Comparison of ENCODE assay signal across 11 cellular contexts in the genomic region with DNA sequence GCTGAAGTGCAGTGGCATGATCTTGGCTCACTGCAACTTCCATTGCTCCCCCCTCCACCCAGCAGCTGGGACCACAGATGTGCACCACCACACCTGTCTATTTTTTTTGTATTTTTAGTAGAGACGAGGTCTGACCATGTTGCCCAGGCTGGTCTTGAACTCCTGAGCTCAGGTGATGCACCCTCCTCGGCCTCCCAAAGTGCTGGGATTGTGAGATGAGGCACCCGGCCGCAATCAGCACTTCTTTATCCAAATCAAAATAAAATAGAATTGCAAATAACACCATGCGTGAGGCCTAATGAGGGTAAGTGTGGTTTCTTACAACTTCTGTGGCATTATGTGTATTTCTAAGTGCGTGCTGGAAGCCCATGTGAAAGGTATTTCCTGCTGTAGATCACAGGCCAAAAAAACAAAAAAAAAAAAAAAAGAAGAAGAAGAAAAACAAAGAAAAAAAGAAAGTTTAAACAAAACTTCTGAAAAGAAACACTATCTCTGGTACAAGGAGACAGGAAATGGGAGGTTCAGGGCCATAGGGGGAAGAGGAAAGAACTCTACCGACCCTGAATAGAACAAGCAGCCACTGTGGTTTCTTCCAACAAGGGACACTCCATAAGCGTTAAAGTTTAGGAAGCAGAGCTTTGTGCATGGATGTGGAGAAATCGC. TPM values are rescaled to one million over a fixed set of nuclear protein-coding genes. Genes with fewer than 3 reads are reported as not detected.
A peak's percentile ranks its signal among the peaks of the same experiment; 100 is the strongest.
DNase-seq lines count a peak whose midpoint lies in the region; ATAC-seq, FAIRE-seq and TF ChIP-seq lines count a peak whose summit lies in the region.
"Had no signal": no experiment of that assay in that cellular context is flagged by ENCODE, and none has a peak within 500 bp of the region (broad histone marks: within the 10 kb centered on the region; RNA-seq: fewer than 3 reads in every experiment).

No MANE protein-coding gene starts in this region.

- H3K4ac ChIP-seq in IMR-90 (ENCODE audit: low read depth, low read length) = no peak overlapping the region

- H4K91ac ChIP-seq in IMR-90 (ENCODE audit: insufficient read depth, low read depth, low read length) = no peak overlapping the region

- CTCF ChIA-PET in IMR-90 (lab: Yijun Ruan, JAX) = no interaction called here
- CTCF ChIA-PET in GM12878 (lab: Yijun Ruan, JAX) = interaction anchor here (1.7 kb wide), 1 partner anchor 23 kb away, joined by 4 read pairs; no protein-coding TSS in a partner anchor

- H2AFZ ChIP-seq in IMR-90 (replicated peaks; ENCODE audit: low read length, poor library complexity) (no peak overlapping the region), GM12878 (ENCODE audit: control insufficient read depth, low read depth, low read length) (peak overlapping the region; percentile 87)

- no peak overlapping the region for H2BK15ac ChIP-seq in IMR-90 (ENCODE audit: low read depth, low read length)

- no peaks in the 10 kb centered on the region for H3K27me3 ChIP-seq in BLaER1
- H3K27me3 ChIP-seq in IMR-90 (ENCODE audit: control insufficient read depth, insufficient read depth, low read length) = no peaks in the 10 kb centered on the region
- H3K27me3 ChIP-seq in GM12878 (replicated peaks in 1 of 2; ENCODE audit: control insufficient read depth in 2 of 2, insufficient read depth in 2 of 2, low read length in 1 of 2) = no peaks in the 10 kb centered on the region

- DNase-seq in IMR-90 (no peak), GM12878 (ENCODE audit: low read depth, low spot score) (no peak), NCI-H446 treated with DMSO at 0.1 percent for 48 hours (lab: John Stamatoyannopoulos, UW) (no peak)
- DNase-seq: mammary epithelial cell; NCI-H1092 treated with DMSO at 0.1 percent for 48 hours; stimulated activated CD4-positive, alpha-beta T cell treated with anti-CD3 and anti-CD28 coated beads, Interleukin-2, amount 100 ng/mL, for 48 hours had no signal

- TF ChIP-seq CTCF in IMR-90 (conservative IDR thresholded peaks at IDR 0.05; ENCODE audit: low read depth, low read length) = no peak
- no peak for TF ChIP-seq CTCF in GM12878 (IDR thresholded peaks at IDR 0.05 in 2 of 3, conservative IDR thresholded peaks at IDR 0.05 in 1 of 3; ENCODE audit: control insufficient read depth in 2 of 3, extremely low read depth in 1 of 3, insufficient read depth in 1 of 3, low read depth in 3 of 3, low read length in 3 of 3)
- no peak for TF ChIP-seq CTCF in nephron (IDR thresholded peaks at IDR 0.05; ENCODE audit: unreplicated experiment in 3 of 3)

- H3K9me3 ChIP-seq in BLaER1 (peaks cover 28% of the 10 kb centered on the region), IMR-90 (ENCODE audit: control insufficient read depth, insufficient read depth, low read length) (peaks cover 2% of the 10 kb centered on the region; the same call in 1 of the 2 replicates), GM12878 (replicated peaks; ENCODE audit: control insufficient read depth, insufficient read depth, low read length) (no peaks in the 10 kb centered on the region; the same call in 2 of the 3 replicates)

- H3K4me1 Mint-ChIP-seq in nephron = peaks cover 28% of the 10 kb centered on the region

- peak overlapping the region; percentile 56; the same call in 1 of the 2 replicates for H3K9ac ChIP-seq in BLaER1
- no peak overlapping the region for H3K9ac ChIP-seq in IMR-90 (ENCODE audit: low read depth, low read length)
- H3K9ac ChIP-seq in GM12878 (ENCODE audit: control insufficient read depth, insufficient read depth, low read length) = no peak overlapping the region

- H3K27ac ChIP-seq in BLaER1 = peak overlapping the region; percentile 97
- H3K27ac ChIP-seq in IMR-90 (ENCODE audit: insufficient read depth, low read length) = no peak overlapping the region
- peak overlapping the region; percentile 35 for H3K27ac ChIP-seq in GM12878 (ENCODE audit: control insufficient read depth, insufficient read depth)

- in situ Hi-C loops in IMR-90 (cut with MboI; ENCODE audit: low sequenced_read_pairs) (no loop called here), GM12878 (cut with MboI) (no loop called here)

- no peak overlapping the region for H2BK120ac ChIP-seq in IMR-90 (ENCODE audit: low read depth, low read length)

- H3K18ac ChIP-seq in IMR-90 (ENCODE audit: low read depth, low read length) = no peak overlapping the region

- POLR2A ChIA-PET in IMR-90 (lab: Charles Lee; ENCODE audit: unreplicated experiment) = no interaction called here
- POLR2A ChIA-PET in GM12878 (lab: Charles Lee) = interaction anchor here (0.7 kb wide), 1 partner anchor 1143 kb away, joined by 3 read pairs; a partner anchor contains a TSS

- H2AK5ac ChIP-seq in IMR-90 (ENCODE audit: low read depth, low read length) = no peak overlapping the region

- H3K4me3 ChIP-seq in BLaER1 (peak overlapping the region; percentile 29; the same call in 1 of the 2 replicates), IMR-90 (ENCODE audit: insufficient read depth, low read depth, low read length) (no peak overlapping the region), GM12878 (no peak overlapping the region)

- H3K23ac ChIP-seq in IMR-90 (ENCODE audit: low read depth, low read length) = no peak overlapping the region

- peaks cover 4 to 23% of the 10 kb centered on the region in 2 experiments; a peak in 2 of 4 replicates for H3K79me1 ChIP-seq in IMR-90 (ENCODE audit: low read depth in 1 of 2, low read length in 2 of 2)

- H3K36me3 ChIP-seq in BLaER1 (peaks cover 10% of the 10 kb centered on the region), IMR-90 (ENCODE audit: control insufficient read depth, insufficient read depth, low read length) (peaks cover 2% of the 10 kb centered on the region; the same call in 1 of the 2 replicates), GM12878 (ENCODE audit: control insufficient read depth in 2 of 2, insufficient read depth in 2 of 2, low read length in 1 of 2) (no peaks in the 10 kb centered on the region)

- peak overlapping the region; percentile 38 for H2AK9ac ChIP-seq in IMR-90 (replicated peaks; ENCODE audit: low read depth, low read length, poor library complexity)

- peaks cover 51% of the 10 kb centered on the region for H3K4me1 ChIP-seq in BLaER1
- H3K4me1 ChIP-seq in IMR-90 (ENCODE audit: control insufficient read depth, insufficient read depth, low read length) = peaks cover 7% of the 10 kb centered on the region
- H3K4me1 ChIP-seq in GM12878 (ENCODE audit: control insufficient read depth, insufficient read depth, low read length) = peaks cover 29% of the 10 kb centered on the region

- H4K20me1 ChIP-seq in BLaER1 (peaks cover 15% of the 10 kb centered on the region), IMR-90 (ENCODE audit: insufficient read depth, low read length) (peaks cover 11% of the 10 kb centered on the region; the same call in 1 of the 2 replicates), GM12878 (ENCODE audit: control insufficient read depth, insufficient read depth) (no peaks in the 10 kb centered on the region)

- H3K9me1 ChIP-seq in IMR-90 (ENCODE audit: insufficient read depth, low read length) = peaks cover 5% of the 10 kb centered on the region; the same call in 1 of the 2 replicates

- TF ChIP-seq EP300 in GM12878 (IDR thresholded peaks at IDR 0.05; ENCODE audit: borderline replicate concordance in 1 of 2, control insufficient read depth in 1 of 2, low read depth in 2 of 2, low read length in 2 of 2) = no peak

- H3K4me2 ChIP-seq in BLaER1 (peak overlapping the region; percentile 99), IMR-90 (ENCODE audit: low read depth, low read length) (no peak overlapping the region), GM12878 (ENCODE audit: control insufficient read depth, insufficient read depth) (no peak overlapping the region)

- H3K36me3 Mint-ChIP-seq in nephron (ENCODE audit: low read depth) = no peaks in the 10 kb centered on the region

- TF ChIP-seq RAD21 in IMR-90 (IDR thresholded peaks at IDR 0.05; ENCODE audit: low read length) (no peak), GM12878 (IDR thresholded peaks at IDR 0.05; ENCODE audit: insufficient read depth, low read depth, low read length) (no peak)

- FAIRE-seq in GM12878 (lab: Jason Lieb, UNC) = peak; percentile 7

- RAD21 ChIA-PET in GM12878 (lab: Charles Lee; ENCODE audit: unreplicated experiment) = no interaction called here

- peaks cover 22% of the 10 kb centered on the region for H3K79me2 ChIP-seq in GM12878 (ENCODE audit: control insufficient read depth, insufficient read depth, low read length)

- dilution Hi-C loops in IMR-90 (cut with HindIII; ENCODE audit: low sequenced_read_pairs, unreplicated experiment) = no loop called here

- peaks cover 3% of the 10 kb centered on the region for H3K9me3 Mint-ChIP-seq in nephron

- H3K56ac ChIP-seq in IMR-90 (ENCODE audit: extremely low read depth, insufficient read depth, low read length) = no peak overlapping the region

- H2BK20ac ChIP-seq in IMR-90 (ENCODE audit: low read depth, low read length) = no peak overlapping the region

- 62% methylated on average over 2 of the region's 9 CpGs; no CpG with 5 or more reads in 1 of the 2 experiments for WGBS in IMR-90 (ENCODE audit: extremely low coverage in 2 of 2, insufficient read length in 1 of 2), 2 experiments
- WGBS in GM12878 (ENCODE audit: insufficient coverage, insufficient replicate concordance, low lambda C conversion rate, missing lambda C conversion rate) = 53% methylated on average over 8 of the region's 9 CpGs

- TF ChIP-seq POLR2A in IMR-90 (IDR thresholded peaks at IDR 0.05; ENCODE audit: low read depth, low read length) (no peak), GM12878 (IDR thresholded peaks at IDR 0.05; ENCODE audit: low read depth, low read length) (no peak)

- H3K4me3 Mint-ChIP-seq in nephron = peak overlapping the region; percentile 71 to 83 (median 82)

- no peak overlapping the region for H4K8ac ChIP-seq in IMR-90 (ENCODE audit: low read depth in 2 of 2, low read length in 2 of 2)

- H3K27ac Mint-ChIP-seq in nephron = peak overlapping the region; percentile 97 to 99 (median 98)

- no peak overlapping the region for H2BK5ac ChIP-seq in IMR-90 (ENCODE audit: low read depth, low read length, poor library complexity, severe bottlenecking)

- H3K14ac ChIP-seq in IMR-90 (replicated peaks; ENCODE audit: low read depth, low read length) = 0 out of 2 replicates have a peak overlapping the region, but pooled peaks have one; percentile 63

- SMC1A ChIA-PET in GM12878 (lab: Charles Lee; ENCODE audit: uncharacterized antibody, unreplicated experiment) = interaction anchor here (1.0 to 1.2 kb wide), 2 partner anchors 8 to 23 kb away, joined by 3 to 9 read pairs; no protein-coding TSS in a partner anchor

- no peak for ATAC-seq in IMR-90 (ENCODE audit: low read depth)
- no peak for ATAC-seq in GM12878
- ATAC-seq in HG03378 (IDR thresholded peaks at IDR 0.05; ENCODE audit: unreplicated experiment) = no peak
- no peak for ATAC-seq in GM21360 (IDR thresholded peaks at IDR 0.05; ENCODE audit: unreplicated experiment)
- ATAC-seq in HG03175 (IDR thresholded peaks at IDR 0.05; ENCODE audit: unreplicated experiment) = no peak

- no peak overlapping the region for H4K5ac ChIP-seq in IMR-90 (ENCODE audit: low read depth, low read length)

- no peaks in the 10 kb centered on the region for H3K27me3 Mint-ChIP-seq in nephron (ENCODE audit: low read depth)

- intact Hi-C loops in IMR-90 (cut with micrococcal nuclease) (no loop called here), GM12878 (cut with micrococcal nuclease; ENCODE audit: unreplicated experiment) (no loop called here)

- BruUV-seq in IMR-90 (replicated peaks; lab: Mats Ljungman, UMichigan) (no TSS peak), GM12878 (replicated peaks; lab: Mats Ljungman, UMichigan) (no TSS peak)

RNA-seq across cellular contexts. Expression of a gene that starts 3.0 kb away (rescaled TPM):
- 11.1 and 11.4 TPM in 2 replicates for total RNA-seq in IMR-90 (2012; rRNA removed)
- polyA plus RNA-seq in IMR-90 (2012; rRNA removed) = 63.0 and 65.2 TPM in 2 replicates
- 50.3 and 62.6 TPM in 2 replicates for polyA plus RNA-seq in IMR-90 (2012; cell fraction: cytosol; rRNA removed)
- polyA plus RNA-seq in IMR-90 (2012; cell fraction: nucleus; rRNA removed; ENCODE audit: low replicate concordance) = 115 and 162 TPM in 2 replicates
- total RNA-seq in GM12878 (2013; cell fraction: nucleolus; rRNA removed) = 208 and 225 TPM in 2 replicates
- total RNA-seq in GM12878 (2014; rRNA removed) = 36.1 and 41.9 TPM in 2 replicates
- 14.8 and 16.9 TPM in 2 replicates for total RNA-seq in GM12878 (2014; rRNA removed; fragmentation: Illumina TruSeq; extraction: Trizol)
- total RNA-seq in GM12878 (2021) = 69.1 and 71.0 TPM in 2 replicates
- 20.0 TPM for polyA plus RNA-seq in GM12878 (2011; ENCODE audit: low read depth)
- polyA plus RNA-seq in GM12878 (2011; rRNA removed) = 32.2 and 60.8 TPM in 2 replicates
- polyA plus RNA-seq in GM12878 (2011; cell fraction: cytosol; rRNA removed) = 67.4 and 69.1 TPM in 2 replicates
- polyA plus RNA-seq in GM12878 (2011; cell fraction: nucleus; rRNA removed) = 169 and 199 TPM in 2 replicates
- polyA plus RNA-seq in GM12878 (2012) = 48.1 and 61.6 TPM in 2 replicates
- polyA plus RNA-seq in GM12878 (2014; fragmentation: Illumina TruSeq; extraction: Trizol) = 21.9 and 32.7 TPM in 2 replicates
- polyA plus RNA-seq in GM12878 (2014; fragmentation: Nextera tagmentation; extraction: Ambion mirVana) = 1 to 10 TPM in 1 of 2 experiments, under 1 TPM in 1; 0.79 to 2.0 TPM
- polyA plus RNA-seq in GM12878 (2014; rRNA removed) = 73.6 and 79.8 TPM in 2 replicates
- 10 to 100 TPM; 22.1 to 37.9 TPM for polyA plus RNA-seq in GM12878 (2016; fragmentation: Nextera tagmentation; extraction: Ambion mirVana)
- polyA minus RNA-seq in GM12878 (2011; rRNA and poly(A)+ RNA removed) = 47.9 and 85.8 TPM in 2 replicates
- polyA minus RNA-seq in GM12878 (2011; cell fraction: cytosol; rRNA and poly(A)+ RNA removed) = 31.1 and 31.4 TPM in 2 replicates
- 29.5 and 41.4 TPM in 2 replicates for polyA minus RNA-seq in GM12878 (2011; cell fraction: nucleus; rRNA and poly(A)+ RNA removed)

RNA-seq across cellular contexts. Expression of a gene that starts 33.1 kb away (rescaled TPM):
- 3.9 and 4.8 TPM in 2 replicates for total RNA-seq in IMR-90 (2012; rRNA removed)
- polyA plus RNA-seq in IMR-90 (2012; rRNA removed) = 1.2 and 1.5 TPM in 2 replicates
- polyA plus RNA-seq in IMR-90 (2012; cell fraction: cytosol; rRNA removed) = 0.42 and 0.69 TPM in 2 replicates
- 0.84 and 1.6 TPM in 2 replicates for polyA plus RNA-seq in IMR-90 (2012; cell fraction: nucleus; rRNA removed; ENCODE audit: low replicate concordance)
- total RNA-seq in GM12878 (2013; cell fraction: nucleolus; rRNA removed) = 26.2 and 26.7 TPM in 2 replicates
- total RNA-seq in GM12878 (2014; rRNA removed) = 2.3 and 2.8 TPM in 2 replicates
- total RNA-seq in GM12878 (2014; rRNA removed; fragmentation: Illumina TruSeq; extraction: Trizol) = 2.2 and 2.6 TPM in 2 replicates
- 2.0 and 2.2 TPM in 2 replicates for total RNA-seq in GM12878 (2021)
- 2.1 TPM for polyA plus RNA-seq in GM12878 (2011; ENCODE audit: low read depth)
- 4.8 and 5.3 TPM in 2 replicates for polyA plus RNA-seq in GM12878 (2011; rRNA removed)
- polyA plus RNA-seq in GM12878 (2011; cell fraction: cytosol; rRNA removed) = 3.6 TPM in 2 replicates
- 4.4 and 6.2 TPM in 2 replicates for polyA plus RNA-seq in GM12878 (2011; cell fraction: nucleus; rRNA removed)
- 2.0 and 2.4 TPM in 2 replicates for polyA plus RNA-seq in GM12878 (2012)
- polyA plus RNA-seq in GM12878 (2014; fragmentation: Illumina TruSeq; extraction: Trizol) = 1.2 and 1.3 TPM in 2 replicates
- polyA plus RNA-seq in GM12878 (2014; fragmentation: Nextera tagmentation; extraction: Ambion mirVana) = under 1 TPM; 0.53 to 0.63 TPM
- polyA plus RNA-seq in GM12878 (2014; rRNA removed) = 0.97 and 1.0 TPM in 2 replicates
- 1 to 10 TPM in 1 of 2 experiments, under 1 TPM in 1; 0.87 to 1.3 TPM for polyA plus RNA-seq in GM12878 (2016; fragmentation: Nextera tagmentation; extraction: Ambion mirVana)
- polyA minus RNA-seq in GM12878 (2011; rRNA and poly(A)+ RNA removed) = 18.5 and 19.5 TPM in 2 replicates
- polyA minus RNA-seq in GM12878 (2011; cell fraction: cytosol; rRNA and poly(A)+ RNA removed) = 3.1 and 3.7 TPM in 2 replicates
- 18.0 and 19.1 TPM in 2 replicates for polyA minus RNA-seq in GM12878 (2011; cell fraction: nucleus; rRNA and poly(A)+ RNA removed)

RNA-seq across cellular contexts. Expression of a gene that starts 33.2 kb away (rescaled TPM):
- total RNA-seq in IMR-90 (2012; rRNA removed) (2.0 and 2.2 TPM in 2 replicates), GM12878 (2014; rRNA removed) (0.06 and 0.16 TPM in 2 replicates), GM12878 (2014; rRNA removed; fragmentation: Illumina TruSeq; extraction: Trizol) (0.04 TPM in 1 of 2 replicates, not detected in the other), GM12878 (2021) (0.27 and 0.33 TPM in 2 replicates)
- polyA plus RNA-seq in IMR-90 (2012; rRNA removed) (9.6 and 10.6 TPM in 2 replicates), GM12878 (2011; rRNA removed) (0.04 and 0.11 TPM in 2 replicates), GM12878 (2014; fragmentation: Illumina TruSeq; extraction: Trizol) (0.13 and 0.62 TPM in 2 replicates), GM12878 (2014; fragmentation: Nextera tagmentation; extraction: Ambion mirVana) (not detected), GM12878 (2014; rRNA removed) (0.34 and 0.54 TPM in 2 replicates), GM12878 (2016; fragmentation: Nextera tagmentation; extraction: Ambion mirVana) (under 1 TPM in 1 of 2 experiments, not detected in 1; 0.08 TPM)
- polyA plus RNA-seq in IMR-90 (2012; cell fraction: cytosol; rRNA removed) = 5.9 and 7.9 TPM in 2 replicates
- polyA plus RNA-seq in IMR-90 (2012; cell fraction: nucleus; rRNA removed; ENCODE audit: low replicate concordance) = 11.5 and 12.8 TPM in 2 replicates
- total RNA-seq in GM12878 (2013; cell fraction: nucleolus; rRNA removed) = 0.50 and 0.73 TPM in 2 replicates
- 0.07 TPM for polyA plus RNA-seq in GM12878 (2011; ENCODE audit: low read depth)
- 0.09 and 0.15 TPM in 2 replicates for polyA plus RNA-seq in GM12878 (2011; cell fraction: cytosol; rRNA removed)
- 0.79 and 0.83 TPM in 2 replicates for polyA plus RNA-seq in GM12878 (2011; cell fraction: nucleus; rRNA removed)
- 0.15 and 0.16 TPM in 2 replicates for polyA plus RNA-seq in GM12878 (2012)
- 0.07 and 0.26 TPM in 2 replicates for polyA minus RNA-seq in GM12878 (2011; rRNA and poly(A)+ RNA removed)
- not detected in 2 replicates for polyA minus RNA-seq in GM12878 (2011; cell fraction: cytosol; rRNA and poly(A)+ RNA removed)
- 0.12 and 0.29 TPM in 2 replicates for polyA minus RNA-seq in GM12878 (2011; cell fraction: nucleus; rRNA and poly(A)+ RNA removed)

RNA-seq across cellular contexts. Expression of a gene that starts 44.4 kb away (rescaled TPM):
- total RNA-seq in IMR-90 (2012; rRNA removed) = not detected in 2 replicates
- polyA plus RNA-seq in IMR-90 (2012; rRNA removed) = not detected in 2 replicates
- polyA plus RNA-seq in IMR-90 (2012; cell fraction: cytosol; rRNA removed) = not detected in 2 replicates
- polyA plus RNA-seq in IMR-90 (2012; cell fraction: nucleus; rRNA removed; ENCODE audit: low replicate concordance) = 0.08 TPM in 1 of 2 replicates, not detected in the other
- not detected in 2 replicates for total RNA-seq in GM12878 (2013; cell fraction: nucleolus; rRNA removed)
- not detected in 2 replicates for total RNA-seq in GM12878 (2014; rRNA removed)
- not detected in 2 replicates for total RNA-seq in GM12878 (2014; rRNA removed; fragmentation: Illumina TruSeq; extraction: Trizol)
- total RNA-seq in GM12878 (2021) = 0.13 and 0.21 TPM in 2 replicates
- not detected for polyA plus RNA-seq in GM12878 (2011; ENCODE audit: low read depth)
- not detected in 2 replicates for polyA plus RNA-seq in GM12878 (2011; rRNA removed)
- polyA plus RNA-seq in GM12878 (2011; cell fraction: cytosol; rRNA removed) = not detected in 2 replicates
- 0.12 TPM in 1 of 2 replicates, not detected in the other for polyA plus RNA-seq in GM12878 (2011; cell fraction: nucleus; rRNA removed)
- not detected in 2 replicates for polyA plus RNA-seq in GM12878 (2012)
- not detected in 2 replicates for polyA plus RNA-seq in GM12878 (2014; fragmentation: Illumina TruSeq; extraction: Trizol)
- polyA plus RNA-seq in GM12878 (2014; fragmentation: Nextera tagmentation; extraction: Ambion mirVana) = not detected
- polyA plus RNA-seq in GM12878 (2014; rRNA removed) = 0.16 TPM in 1 of 2 replicates, not detected in the other
- under 1 TPM in 1 of 2 experiments, not detected in 1; 0.35 TPM for polyA plus RNA-seq in GM12878 (2016; fragmentation: Nextera tagmentation; extraction: Ambion mirVana)
- not detected in 2 replicates for polyA minus RNA-seq in GM12878 (2011; rRNA and poly(A)+ RNA removed)
- polyA minus RNA-seq in GM12878 (2011; cell fraction: cytosol; rRNA and poly(A)+ RNA removed) = not detected in 2 replicates
- polyA minus RNA-seq in GM12878 (2011; cell fraction: nucleus; rRNA and poly(A)+ RNA removed) = not detected in 2 replicates
- polyA plus RNA-seq: mammary epithelial cell had no signal
